ENCODE assay signal across 31 cellular contexts in genomic region chr4:85067342-85067741, GRCh38.
"Had no signal": no experiment of that assay in that cellular context is flagged by ENCODE, and none has a peak within 500 bp of the region (broad histone marks: within the 10 kb centered on the region; RNA-seq: fewer than 3 reads in every experiment).

No MANE protein-coding gene starts in this region.

- H3K4me2 ChIP-seq: SK-N-SH had no signal

- H3K9ac ChIP-seq: SK-N-SH had no signal

- H3K9me2 ChIP-seq: SK-N-SH had no signal

- H3K4me1 ChIP-seq: Peyer's patch, SJSA1 had no signal

- H3K27ac ChIP-seq: Peyer's patch, SJSA1 had no signal

- DNase-seq: Kasumi-1, MM.1S, NCI-H1048, NCI-H1092 treated with DMSO at 0.1 percent for 48 hours, NCI-H1105 treated with DMSO at 0.1 percent for 48 hours, NCI-H1417, NCI-H1436, NCI-H146, NCI-H1694, NCI-H187, NCI-H1930, NCI-H2029 treated with DMSO at 0.1 percent for 48 hours, NCI-H2081 treated with DMSO at 0.1 percent for 48 hours, NCI-H2107, NCI-H2171, NCI-H226, NCI-H446 treated with DMSO at 0.1 percent for 48 hours, NCI-H510A, NCI-H524, NCI-H526, NCI-H69, NCI-H748 treated with DMSO at 0.1 percent for 48 hours, NCI-H82, Peyer's patch, Right ventricle myocardium superior, RPMI8226, SHP77 treated with DMSO at 0.1 percent for 48 hours, SK-N-SH, SW 1271, T-helper 1 cell had no signal

- H3K4me3 ChIP-seq: Peyer's patch, SJSA1 had no signal

- H3K27me3 ChIP-seq: Peyer's patch had no signal

- H3K36me3 ChIP-seq: Peyer's patch, SJSA1 had no signal

- H3K9me3 ChIP-seq: Peyer's patch, SJSA1, SK-N-SH had no signal
